ENCODE assay signal across 8 cellular contexts in genomic region chr5:141664733-141665461, GRCh38. TPM values are rescaled to one million over a fixed set of nuclear protein-coding genes. Genes with fewer than 3 reads are reported as not detected.
DNase-seq lines count a peak whose midpoint lies in the region; ATAC-seq and TF ChIP-seq lines count a peak whose summit lies in the region.

No MANE protein-coding gene starts in this region.

- no peaks in the 10 kb centered on the region for H3K36me3 ChIP-seq in SK-N-MC (ENCODE audit: insufficient read depth, low read length)

- H3K4me1 Mint-ChIP-seq in activated naive CD4-positive, alpha-beta T cell treated with anti-CD3 and anti-CD28 coated beads for 36 hours (ENCODE audit: low read depth), result peaks cover 2% of the 10 kb centered on the region

- H3K9ac ChIP-seq in SK-N-MC (ENCODE audit: insufficient read length), result no peak overlapping the region

- H3K36me3 Mint-ChIP-seq in activated naive CD4-positive, alpha-beta T cell treated with anti-CD3 and anti-CD28 coated beads for 36 hours (ENCODE audit: low read depth), result no peaks in the 10 kb centered on the region

- CTCF ChIA-PET in activated naive CD4-positive, alpha-beta T cell treated with anti-CD3 and anti-CD28 coated beads for 36 hours (lab: Charles Lee), result interaction anchor here (0.6 to 2.9 kb wide), 22 partner anchors 8 to 304 kb away, joined by 3 to 18 read pairs (median 4); partner anchors contain the start of genes FCHSD1, HDAC3, PCDH1 and RELL2

- H3K27ac ChIP-seq in SK-N-MC, result no peak overlapping the region

- no peaks in the 10 kb centered on the region for H3K9me3 ChIP-seq in SK-N-MC (ENCODE audit: low read depth, low read length)

- no peaks in the 10 kb centered on the region for H3K27me3 Mint-ChIP-seq in activated naive CD4-positive, alpha-beta T cell treated with anti-CD3 and anti-CD28 coated beads for 36 hours (ENCODE audit: low read depth)

- no peak overlapping the region for H3K4me3 Mint-ChIP-seq in activated naive CD4-positive, alpha-beta T cell treated with anti-CD3 and anti-CD28 coated beads for 36 hours

- intact Hi-C loops in activated naive CD4-positive, alpha-beta T cell treated with anti-CD3 and anti-CD28 coated beads for 36 hours (cut with micrococcal nuclease), result loop anchor here (1.0 to 2.0 kb wide), 6 partner anchors 16 to 295 kb away; no protein-coding TSS in a partner anchor
- intact Hi-C loops in Right ventricle myocardium inferior (cut with DNase I), result no loop called here

- no peaks in the 10 kb centered on the region for H3K9me3 Mint-ChIP-seq in activated naive CD4-positive, alpha-beta T cell treated with anti-CD3 and anti-CD28 coated beads for 36 hours

- TF ChIP-seq RAD21 in Ishikawa (IDR thresholded peaks at IDR 0.05; ENCODE audit: low read depth), result peak; percentile 88

- H3K4me3 ChIP-seq in SK-N-MC, result no peak overlapping the region

- peak; percentile 96 for ATAC-seq in GM21619 (IDR thresholded peaks at IDR 0.05; ENCODE audit: unreplicated experiment)
- peak; percentile 83 for ATAC-seq in Right ventricle myocardium inferior

- no peak for TF ChIP-seq EP300 in Ishikawa (IDR thresholded peaks at IDR 0.05; ENCODE audit: borderline replicate concordance)

- peak; percentile 74 for DNase-seq in G401 (ENCODE audit: low spot score)
- DNase-seq in SK-N-MC (ENCODE audit: low read depth, low spot score), result peak; percentile 14
- peak; percentile 84 for DNase-seq in activated naive CD4-positive, alpha-beta T cell treated with anti-CD3 and anti-CD28 coated beads for 36 hours
- peak; percentile 88 for DNase-seq in Right ventricle myocardium inferior (ENCODE audit: missing footprints)
- peak; percentile 48 for DNase-seq in renal cortical epithelial cell (ENCODE audit: low read depth)
- no peak for DNase-seq in mesenteric fat pad (ENCODE audit: low spot score)

- H3K27ac Mint-ChIP-seq in activated naive CD4-positive, alpha-beta T cell treated with anti-CD3 and anti-CD28 coated beads for 36 hours, result no peak overlapping the region

- in situ Hi-C loops in G401 (cut with HindIII; ENCODE audit: low sequenced_read_pairs), result no loop called here

TF ChIP-seq in Ishikawa, 13 proteins besides CTCF, POLR2A, EP300 and RAD21:
- TF ChIP-seq FOXM1 (IDR thresholded peaks at IDR 0.05; ENCODE audit: borderline replicate concordance, low read depth), result no peak
- TF ChIP-seq CEBPB (IDR thresholded peaks at IDR 0.05), result no peak
- TF ChIP-seq TEAD4 (IDR thresholded peaks at IDR 0.05), result no peak
- no peak for TF ChIP-seq EGR1 (IDR thresholded peaks at IDR 0.05)
- peak; percentile 26; the same call in 1 of the 2 replicates for TF ChIP-seq NFIC (IDR thresholded peaks at IDR 0.05)

RNA-seq across cellular contexts. Expression of gene FCHSD1, which starts 13.7 kb away (rescaled TPM):
- 8.8 and 17.7 TPM in 2 replicates for total RNA-seq in G401 (2014; rRNA removed; shearing (Covaris generic))
- total RNA-seq in activated naive CD4-positive, alpha-beta T cell treated with anti-CD3 and anti-CD28 coated beads for 36 hours, result 10 to 100 TPM; 28.9 to 29.6 TPM
- total RNA-seq in Right ventricle myocardium inferior, result 4.5 TPM
- total RNA-seq in renal cortical epithelial cell, result 28.9 and 34.2 TPM in 2 replicates
- 11.5 TPM for total RNA-seq in mesenteric fat pad

RNA-seq across cellular contexts. Expression of gene ARAP3, which starts 17.1 kb away (rescaled TPM):
- total RNA-seq in G401 (2014; rRNA removed; shearing (Covaris generic)), result not detected in 2 replicates
- 1 to 10 TPM; 1.2 to 2.2 TPM for total RNA-seq in activated naive CD4-positive, alpha-beta T cell treated with anti-CD3 and anti-CD28 coated beads for 36 hours
- 14.7 TPM for total RNA-seq in Right ventricle myocardium inferior
- total RNA-seq in renal cortical epithelial cell, result 0.69 and 3.6 TPM in 2 replicates
- 24.2 TPM for total RNA-seq in mesenteric fat pad

RNA-seq across cellular contexts. Expression of gene RELL2, which starts 28.1 kb away (rescaled TPM):
- 9.9 and 21.2 TPM in 2 replicates for total RNA-seq in G401 (2014; rRNA removed; shearing (Covaris generic))
- 10 to 100 TPM; 20.9 to 21.1 TPM for total RNA-seq in activated naive CD4-positive, alpha-beta T cell treated with anti-CD3 and anti-CD28 coated beads for 36 hours
- total RNA-seq in Right ventricle myocardium inferior, result 0.78 TPM
- 5.4 and 6.9 TPM in 2 replicates for total RNA-seq in renal cortical epithelial cell
- total RNA-seq in mesenteric fat pad, result 1.5 TPM

RNA-seq across cellular contexts. Expression of gene HDAC3, which starts 28.2 kb away (rescaled TPM):
- total RNA-seq in G401 (2014; rRNA removed; shearing (Covaris generic)), result 105 and 117 TPM in 2 replicates
- total RNA-seq in activated naive CD4-positive, alpha-beta T cell treated with anti-CD3 and anti-CD28 coated beads for 36 hours, result 10 to 100 TPM; 52.1 to 55.6 TPM
- total RNA-seq in Right ventricle myocardium inferior, result 29.9 TPM
- 50.2 and 62.0 TPM in 2 replicates for total RNA-seq in renal cortical epithelial cell
- 39.3 TPM for total RNA-seq in mesenteric fat pad

RNA-seq across cellular contexts. Expression of gene DIAPH1, which starts 46.1 kb away (rescaled TPM):
- 23.5 and 34.0 TPM in 2 replicates for total RNA-seq in G401 (2014; rRNA removed; shearing (Covaris generic))
- 100 to 1,000 TPM; 165 to 169 TPM for total RNA-seq in activated naive CD4-positive, alpha-beta T cell treated with anti-CD3 and anti-CD28 coated beads for 36 hours
- total RNA-seq in Right ventricle myocardium inferior (36.1 TPM), renal cortical epithelial cell (73.1 and 113 TPM in 2 replicates), mesenteric fat pad (49.5 TPM)
